ENCODE assay signal across 24 cellular contexts in genomic region chr11:129738242-129738641, GRCh38.
DNase-seq lines count a peak whose midpoint lies in the region; ATAC-seq, FAIRE-seq and TF ChIP-seq lines count a peak whose summit lies in the region.
"Had no signal": no experiment of that assay in that cellular context is flagged by ENCODE, and none has a peak within 500 bp of the region (broad histone marks: within the 10 kb centered on the region; RNA-seq: fewer than 3 reads in every experiment).

No MANE protein-coding gene starts in this region.

- no TSS peak for BruUV-seq in PC-9 (replicated peaks; lab: Mats Ljungman, UMichigan)

- intact Hi-C loops in PC-9 (cut with micrococcal nuclease; ENCODE audit: unreplicated experiment) (loop anchor here (2.0 to 5.0 kb wide), 4 partner anchors 99 to 361 kb away; no protein-coding TSS in a partner anchor), kidney (cut with DNase I) (no loop called here)

- CTCF ChIA-PET in PC-9 (lab: Charles Lee), result interaction anchor here (1.2 kb wide), 1 partner anchor 12 kb away, joined by 4 read pairs; no protein-coding TSS in a partner anchor

- TF ChIP-seq EP300 in tibial nerve (IDR thresholded peaks at IDR 0.05), result no peak

- H3K79me2 ChIP-seq in PC-9 (ENCODE audit: low read depth), result no peaks in the 10 kb centered on the region

- H3K9me2 ChIP-seq in PC-9 (ENCODE audit: insufficient read depth), result no peaks in the 10 kb centered on the region

- H3K4me1 ChIP-seq in PC-9 (replicated peaks; ENCODE audit: insufficient read depth) (peaks cover 53% of the 10 kb centered on the region), kidney (ENCODE audit: control insufficient read depth in 1 of 2, insufficient read depth in 1 of 2, low read depth in 1 of 2, low read length in 2 of 2) (no peaks in the 10 kb centered on the region), tibial nerve (no peaks in the 10 kb centered on the region)
- H3K4me1 ChIP-seq: BE2C, BLaER1 had no signal

- TF ChIP-seq CTCF in PC-9 (conservative IDR thresholded peaks at IDR 0.05) (no peak), mesothelial cell of epicardium (IDR thresholded peaks at IDR 0.05; ENCODE audit: unreplicated experiment) (no peak), type B pancreatic cell (conservative IDR thresholded peaks at IDR 0.05) (no peak), kidney (IDR thresholded peaks at IDR 0.05; ENCODE audit: borderline replicate concordance, extremely low read depth, insufficient read depth) (no peak), tibial nerve (IDR thresholded peaks at IDR 0.05) (no peak)

- H3K27me3 Mint-ChIP-seq in mesothelial cell of epicardium (ENCODE audit: low read depth) (peaks cover 13% of the 10 kb centered on the region), type B pancreatic cell (no peaks in the 10 kb centered on the region)

- DNase-seq in PC-9, result peak; percentile 33 to 99
- peak; percentile 62 for DNase-seq in kidney glomerular epithelial cell (lab: John Stamatoyannopoulos, UW)
- DNase-seq in mesothelial cell of epicardium (ENCODE audit: low spot score in 2 of 2, unreplicated experiment in 2 of 2), result no peak
- no peak for DNase-seq in type B pancreatic cell (ENCODE audit: extremely low spot score, unreplicated experiment)
- no peak for DNase-seq in NCI-H774 (lab: John Stamatoyannopoulos, UW)
- no peak for DNase-seq in kidney
- no peak for DNase-seq in tibial nerve (ENCODE audit: low spot score in 2 of 2)
- DNase-seq: 8988T; ACHN; BE2C; C1 segment of cervical spinal cord; CD4-positive, alpha-beta memory T cell; CD4-positive, CD25-positive, alpha-beta regulatory T cell; CD8-positive, alpha-beta memory T cell; COR-L47; DMS 273 treated with DMSO at 0.1 percent for 48 hours; DMS153; GF-D8 had no signal

- H3K9ac ChIP-seq in kidney (ENCODE audit: low read length in 2 of 2), result no peak overlapping the region
- H3K9ac ChIP-seq: BLaER1 had no signal

- H3K4me3 Mint-ChIP-seq in mesothelial cell of epicardium, result no peak overlapping the region
- H3K4me3 Mint-ChIP-seq in type B pancreatic cell, result no peak overlapping the region
- H3K4me3 Mint-ChIP-seq: CD4-positive, alpha-beta memory T cell; CD4-positive, CD25-positive, alpha-beta regulatory T cell; CD8-positive, alpha-beta memory T cell had no signal

- H3K9me3 ChIP-seq in PC-9 (ENCODE audit: insufficient read depth, low read depth) (peaks cover 12% of the 10 kb centered on the region), kidney (ENCODE audit: control insufficient read depth in 1 of 2, low read length in 2 of 2) (no peaks in the 10 kb centered on the region), tibial nerve (no peaks in the 10 kb centered on the region)
- H3K9me3 ChIP-seq: BE2C had no signal

- peaks cover 46% of the 10 kb centered on the region for H3F3A ChIP-seq in PC-9 (ENCODE audit: insufficient read depth, low read depth)

- peak overlapping the region; percentile 64 for H3K4me2 ChIP-seq in PC-9
- H3K4me2 ChIP-seq: BLaER1 had no signal

- 66 to 69% methylated on average over 2 of the region's 2 CpGs for WGBS in tibial nerve, 2 donors

- H3K27ac ChIP-seq in PC-9, result peak overlapping the region; percentile 90
- no peak overlapping the region for H3K27ac ChIP-seq in kidney (ENCODE audit: low read depth in 2 of 2, low read length in 2 of 2)
- no peak overlapping the region for H3K27ac ChIP-seq in tibial nerve
- H3K27ac ChIP-seq: BLaER1 had no signal

- H2AFZ ChIP-seq in PC-9, result no peak overlapping the region

- ATAC-seq in HG02852 (IDR thresholded peaks at IDR 0.05; ENCODE audit: unreplicated experiment), result no peak

- FAIRE-seq in kidney (lab: Jason Lieb, UNC), result no peak
- FAIRE-seq: A204.1, G401.6, GM12891 had no signal

- TF ChIP-seq POLR2A in tibial nerve (IDR thresholded peaks at IDR 0.05), result no peak

- H3K4me1 Mint-ChIP-seq in mesothelial cell of epicardium (peaks cover 32% of the 10 kb centered on the region), type B pancreatic cell (ENCODE audit: unreplicated experiment) (peaks cover 22% of the 10 kb centered on the region)
- H3K4me1 Mint-ChIP-seq: CD14-positive monocyte; CD8-positive, alpha-beta memory T cell had no signal

- POLR2A ChIA-PET in PC-9 (lab: Charles Lee; ENCODE audit: unreplicated experiment), result no interaction called here

- H3K36me3 ChIP-seq in PC-9 (ENCODE audit: low read depth), result no peaks in the 10 kb centered on the region
- H3K36me3 ChIP-seq in kidney (ENCODE audit: control insufficient read depth in 1 of 2, insufficient read depth in 2 of 2, low read length in 2 of 2), result no peaks in the 10 kb centered on the region
- H3K36me3 ChIP-seq in tibial nerve, result no peaks in the 10 kb centered on the region
- H3K36me3 ChIP-seq: BE2C, BLaER1 had no signal

- H3K27ac Mint-ChIP-seq in mesothelial cell of epicardium (peak overlapping the region; percentile 64), type B pancreatic cell (peak overlapping the region; percentile 86)
- H3K27ac Mint-ChIP-seq: CD14-positive monocyte; CD4-positive, CD25-positive, alpha-beta regulatory T cell; CD8-positive, alpha-beta memory T cell had no signal

- H3K36me3 Mint-ChIP-seq in mesothelial cell of epicardium (no peaks in the 10 kb centered on the region), type B pancreatic cell (peaks cover 3% of the 10 kb centered on the region)
- H3K36me3 Mint-ChIP-seq: CD14-positive monocyte; CD4-positive, CD25-positive, alpha-beta regulatory T cell; CD8-positive, alpha-beta memory T cell had no signal

- no peaks in the 10 kb centered on the region for H3K27me3 ChIP-seq in PC-9 (ENCODE audit: insufficient read depth, low read depth)
- no peaks in the 10 kb centered on the region for H3K27me3 ChIP-seq in tibial nerve
- H3K27me3 ChIP-seq: BLaER1 had no signal

- peaks cover 18% of the 10 kb centered on the region for H3K9me3 Mint-ChIP-seq in mesothelial cell of epicardium
- peaks cover 5% of the 10 kb centered on the region for H3K9me3 Mint-ChIP-seq in type B pancreatic cell
- H3K9me3 Mint-ChIP-seq: CD14-positive monocyte had no signal

- H3K4me3 ChIP-seq in PC-9 (no peak overlapping the region), kidney (ENCODE audit: low read length in 2 of 2) (no peak overlapping the region), tibial nerve (no peak overlapping the region)
- H3K4me3 ChIP-seq: BLaER1 had no signal

- no peaks in the 10 kb centered on the region for H4K20me1 ChIP-seq in PC-9 (ENCODE audit: insufficient read depth)
- H4K20me1 ChIP-seq: BLaER1 had no signal

Comparison
In these comparisons a context has a peak if more than half of its experiments do, and no peak if none do; other contexts are left out.
1. DNase-seq: peak in PC-9 (2 of 2) and kidney glomerular epithelial cell (single experiment); none in mesothelial cell of epicardium (0 of 2), type B pancreatic cell (single experiment), NCI-H774 (single experiment), kidney (single experiment) and tibial nerve (0 of 2).